In genomic region chr11:87203907-87204602, GRCh38 we compare ENCODE assay signal across 21 cellular contexts.
DNase-seq lines count a peak whose midpoint lies in the region; ATAC-seq lines count a peak whose summit lies in the region.
"Had no signal": no experiment of that assay in that cellular context is flagged by ENCODE, and none has a peak within 500 bp of the region (broad histone marks: within the 10 kb centered on the region; RNA-seq: fewer than 3 reads in every experiment).

No MANE protein-coding gene starts in this region.

- peak overlapping the region; percentile 56 for H3K27ac Mint-ChIP-seq in activated T-cell treated with anti-CD3 and anti-CD28 coated beads, Interleukin-2, amount 50 U/mL, for 72 hours
- H3K27ac Mint-ChIP-seq: B cell; CD4-positive, CD25-positive, alpha-beta regulatory T cell had no signal

- no peak for DNase-seq in activated T-cell treated with anti-CD3 and anti-CD28 coated beads, Interleukin-2, amount 50 U/mL, for 72 hours
- no peak for DNase-seq in activated T-cell treated with anti-CD3 and anti-CD28 coated beads for 4 hours
- DNase-seq in KBM-7, result peak; percentile 12
- DNase-seq in left lobe of liver (ENCODE audit: low spot score), result no peak
- no peak for DNase-seq in stimulated activated CD4-positive, alpha-beta T cell treated with anti-CD3 and anti-CD28 coated beads, Interleukin-1b, Interleukin-23, amount 100 ng/mL, for 48 hours
- DNase-seq in NCI-H774 (lab: John Stamatoyannopoulos, UW), result no peak
- DNase-seq in NCI-H748 treated with DMSO at 0.1 percent for 48 hours (lab: John Stamatoyannopoulos, UW), result no peak
- DNase-seq: 8988T; CD4-positive, CD25-positive, alpha-beta regulatory T cell; COR-L47; GF-D8; GM23248; HCEC 1CT; NCI-H1092; NCI-H2081; NCI-H2171 treated with DMSO at 0.1 percent for 48 hours; NCI-H446; NCI-H526 treated with DMSO at 0.1 percent for 48 hours had no signal

- peaks cover 2 to 4% of the 10 kb centered on the region in 2 donors for H3K36me3 Mint-ChIP-seq in activated T-cell treated with anti-CD3 and anti-CD28 coated beads, Interleukin-2, amount 50 U/mL, for 72 hours (ENCODE audit: insufficient read depth in 2 of 2)

- ATAC-seq in activated T-cell treated with anti-CD3 and anti-CD28 coated beads, Interleukin-2, amount 50 U/mL, for 72 hours (replicated peaks in 1 of 2), result no peak
- ATAC-seq in left lobe of liver (peak; percentile 34), HG03025 (IDR thresholded peaks at IDR 0.05; ENCODE audit: low FRiP score, unreplicated experiment) (no peak)
- ATAC-seq: Right ventricle myocardium inferior had no signal

- H3K4me3 Mint-ChIP-seq in activated T-cell treated with anti-CD3 and anti-CD28 coated beads, Interleukin-2, amount 50 U/mL, for 72 hours, result no peak overlapping the region
- H3K4me3 Mint-ChIP-seq: B cell; CD4-positive, CD25-positive, alpha-beta regulatory T cell had no signal

- peaks cover 2 to 3% of the 10 kb centered on the region in 2 donors for H3K9me3 Mint-ChIP-seq in activated T-cell treated with anti-CD3 and anti-CD28 coated beads, Interleukin-2, amount 50 U/mL, for 72 hours

- in situ Hi-C loops in KBM-7 (cut with MboI; ENCODE audit: low pct_unique_long_range_greater_than_20kb, low sequenced_read_pairs), result no loop called here

- no peaks in the 10 kb centered on the region for H3K4me1 Mint-ChIP-seq in activated T-cell treated with anti-CD3 and anti-CD28 coated beads, Interleukin-2, amount 50 U/mL, for 72 hours (ENCODE audit: low read depth)

- H3K27me3 Mint-ChIP-seq in activated T-cell treated with anti-CD3 and anti-CD28 coated beads, Interleukin-2, amount 50 U/mL, for 72 hours (ENCODE audit: low read depth), result no peaks in the 10 kb centered on the region
- H3K27me3 Mint-ChIP-seq: B cell; CD4-positive, CD25-positive, alpha-beta regulatory T cell had no signal
